In the genomic region with DNA sequence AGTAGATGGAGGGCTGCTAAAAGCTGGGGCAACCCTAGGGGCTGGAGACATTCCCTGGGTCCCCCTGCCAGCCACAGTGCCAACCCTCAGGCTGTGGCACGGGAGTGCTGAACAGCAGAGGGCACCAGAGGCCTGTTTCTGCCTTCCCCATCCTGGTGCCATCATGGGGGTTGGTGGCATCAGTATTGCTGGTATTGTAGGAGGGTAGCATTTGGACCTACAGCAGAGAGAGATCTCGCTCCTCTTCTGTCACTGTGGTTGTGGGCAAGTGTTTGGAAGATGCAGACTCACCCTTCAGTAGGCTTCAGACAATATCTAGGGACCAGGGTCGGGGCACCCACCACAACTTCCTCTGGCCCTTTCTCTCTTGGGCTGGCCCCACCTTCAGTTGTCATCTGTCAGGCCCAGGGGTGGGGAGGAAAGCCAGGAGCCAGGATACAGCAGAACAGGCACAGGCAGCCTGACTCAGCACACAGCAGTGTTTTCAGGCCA, we compare ENCODE assay signal across 8 cellular contexts.
DNase-seq lines count a peak whose midpoint lies in the region; ATAC-seq and TF ChIP-seq lines count a peak whose summit lies in the region.

No MANE protein-coding gene starts in this region.

- DNase-seq in NCI-H526 (lab: John Stamatoyannopoulos, UW) (peak; percentile 12 to 78), NCI-H526 treated with DMSO at 0.1 percent for 48 hours (lab: John Stamatoyannopoulos, UW) (no peak), NCI-H510A (lab: John Stamatoyannopoulos, UW) (peak; percentile 43), dorsolateral prefrontal cortex (peak; percentile 19 to 80 (median 60)), mucosa of descending colon (peak in 2 of 3 donors; percentile 85 to 88)
- DNase-seq in activated CD4-positive, alpha-beta T cell treated with anti-CD3 and anti-CD28 coated beads, Interleukin-2, amount 50 U/mL, for 4 hours = peak; percentile 69
- DNase-seq in stimulated activated CD8-positive, alpha-beta memory T cell treated with anti-CD3 and anti-CD28 coated beads, Interleukin-7, amount 100 ng/mL, for 1 hour (ENCODE audit: low read depth in 2 of 2) = peak; percentile 51 to 55

- TF ChIP-seq CTCF in dorsolateral prefrontal cortex (IDR thresholded peaks at IDR 0.05 in 54 of 56, conservative IDR thresholded peaks at IDR 0.05 in 2 of 56; ENCODE audit: low read depth in 1 of 56, partially characterized antibody in 56 of 56) = peak; percentile 19 to 90 (median 76)
- peak; percentile 54 for TF ChIP-seq CTCF in mucosa of descending colon (IDR thresholded peaks at IDR 0.05)

- no peaks in the 10 kb centered on the region for H3K9me3 ChIP-seq in mucosa of descending colon

- H3K4me1 ChIP-seq in mucosa of descending colon (ENCODE audit: low read depth) = peaks cover 29% of the 10 kb centered on the region

- peak; percentile 70 for ATAC-seq in mucosa of descending colon
- ATAC-seq in HG02970 (IDR thresholded peaks at IDR 0.05; ENCODE audit: low FRiP score, unreplicated experiment) = no peak

- no peak overlapping the region for H3K4me3 ChIP-seq in dorsolateral prefrontal cortex
- H3K4me3 ChIP-seq in mucosa of descending colon = no peak overlapping the region

- intact Hi-C loops in dorsolateral prefrontal cortex (cut with DNase I) (loop anchor here (2.0 to 10.0 kb wide), 4 partner anchors 99 to 911 kb away; a partner anchor contains a TSS), mucosa of descending colon (cut with DNase I, micrococcal nuclease) (loop anchor here in 1 of 2 donors (10.0 kb wide), 1 partner anchor 909 kb away; no protein-coding TSS in a partner anchor)

- peaks cover 0 to 9% (median 0%) of the 10 kb centered on the region in 45 donors for H3K27me3 ChIP-seq in dorsolateral prefrontal cortex

- H3K27ac ChIP-seq in dorsolateral prefrontal cortex = no peak overlapping the region

- no peaks in the 10 kb centered on the region for H3K36me3 ChIP-seq in mucosa of descending colon (ENCODE audit: low read depth)
